1 cellular context compared by ENCODE assay signal in the genomic region with DNA sequence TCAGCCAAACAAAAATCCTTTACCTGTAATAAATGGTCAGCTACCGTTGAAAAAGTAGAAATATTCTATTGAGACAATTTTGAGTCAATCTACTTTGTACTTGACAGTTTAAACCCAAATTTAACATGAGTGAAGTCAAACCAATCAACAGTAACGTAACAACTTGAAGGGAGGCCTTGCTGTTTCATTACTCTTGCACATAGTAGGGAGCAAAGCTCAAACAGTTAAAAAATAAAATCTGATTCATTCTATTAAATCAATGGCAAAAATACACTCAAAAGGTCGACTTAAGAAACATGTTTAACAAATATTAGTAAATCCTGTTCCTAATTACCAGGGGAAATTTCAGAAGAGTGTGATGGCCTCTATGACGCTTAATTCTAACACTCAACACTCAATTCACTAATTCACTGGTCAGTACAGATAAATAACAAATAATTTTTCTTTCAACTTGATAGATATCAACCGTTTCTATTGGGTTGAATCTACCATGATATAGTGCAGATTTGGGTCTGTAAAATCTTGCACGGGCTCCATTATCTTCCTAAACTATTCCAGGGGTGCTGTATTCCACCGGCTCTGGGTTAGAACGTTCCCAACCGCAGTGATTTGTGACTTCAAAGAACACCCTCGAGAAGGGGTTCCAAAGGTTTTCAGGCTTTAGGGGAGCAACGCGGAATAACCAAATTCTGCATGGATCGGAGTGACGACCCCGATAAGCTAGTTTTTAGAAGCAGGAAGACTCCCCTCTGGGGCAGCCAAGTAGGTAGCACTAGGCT.
TF ChIP-seq lines count a peak whose summit lies in the region.

No MANE protein-coding gene starts in this region.

TF ChIP-seq in H1, 55 proteins besides CTCF, POLR2A, EP300 and RAD21 (continued from another document):
- TF ChIP-seq, protein P1, sequence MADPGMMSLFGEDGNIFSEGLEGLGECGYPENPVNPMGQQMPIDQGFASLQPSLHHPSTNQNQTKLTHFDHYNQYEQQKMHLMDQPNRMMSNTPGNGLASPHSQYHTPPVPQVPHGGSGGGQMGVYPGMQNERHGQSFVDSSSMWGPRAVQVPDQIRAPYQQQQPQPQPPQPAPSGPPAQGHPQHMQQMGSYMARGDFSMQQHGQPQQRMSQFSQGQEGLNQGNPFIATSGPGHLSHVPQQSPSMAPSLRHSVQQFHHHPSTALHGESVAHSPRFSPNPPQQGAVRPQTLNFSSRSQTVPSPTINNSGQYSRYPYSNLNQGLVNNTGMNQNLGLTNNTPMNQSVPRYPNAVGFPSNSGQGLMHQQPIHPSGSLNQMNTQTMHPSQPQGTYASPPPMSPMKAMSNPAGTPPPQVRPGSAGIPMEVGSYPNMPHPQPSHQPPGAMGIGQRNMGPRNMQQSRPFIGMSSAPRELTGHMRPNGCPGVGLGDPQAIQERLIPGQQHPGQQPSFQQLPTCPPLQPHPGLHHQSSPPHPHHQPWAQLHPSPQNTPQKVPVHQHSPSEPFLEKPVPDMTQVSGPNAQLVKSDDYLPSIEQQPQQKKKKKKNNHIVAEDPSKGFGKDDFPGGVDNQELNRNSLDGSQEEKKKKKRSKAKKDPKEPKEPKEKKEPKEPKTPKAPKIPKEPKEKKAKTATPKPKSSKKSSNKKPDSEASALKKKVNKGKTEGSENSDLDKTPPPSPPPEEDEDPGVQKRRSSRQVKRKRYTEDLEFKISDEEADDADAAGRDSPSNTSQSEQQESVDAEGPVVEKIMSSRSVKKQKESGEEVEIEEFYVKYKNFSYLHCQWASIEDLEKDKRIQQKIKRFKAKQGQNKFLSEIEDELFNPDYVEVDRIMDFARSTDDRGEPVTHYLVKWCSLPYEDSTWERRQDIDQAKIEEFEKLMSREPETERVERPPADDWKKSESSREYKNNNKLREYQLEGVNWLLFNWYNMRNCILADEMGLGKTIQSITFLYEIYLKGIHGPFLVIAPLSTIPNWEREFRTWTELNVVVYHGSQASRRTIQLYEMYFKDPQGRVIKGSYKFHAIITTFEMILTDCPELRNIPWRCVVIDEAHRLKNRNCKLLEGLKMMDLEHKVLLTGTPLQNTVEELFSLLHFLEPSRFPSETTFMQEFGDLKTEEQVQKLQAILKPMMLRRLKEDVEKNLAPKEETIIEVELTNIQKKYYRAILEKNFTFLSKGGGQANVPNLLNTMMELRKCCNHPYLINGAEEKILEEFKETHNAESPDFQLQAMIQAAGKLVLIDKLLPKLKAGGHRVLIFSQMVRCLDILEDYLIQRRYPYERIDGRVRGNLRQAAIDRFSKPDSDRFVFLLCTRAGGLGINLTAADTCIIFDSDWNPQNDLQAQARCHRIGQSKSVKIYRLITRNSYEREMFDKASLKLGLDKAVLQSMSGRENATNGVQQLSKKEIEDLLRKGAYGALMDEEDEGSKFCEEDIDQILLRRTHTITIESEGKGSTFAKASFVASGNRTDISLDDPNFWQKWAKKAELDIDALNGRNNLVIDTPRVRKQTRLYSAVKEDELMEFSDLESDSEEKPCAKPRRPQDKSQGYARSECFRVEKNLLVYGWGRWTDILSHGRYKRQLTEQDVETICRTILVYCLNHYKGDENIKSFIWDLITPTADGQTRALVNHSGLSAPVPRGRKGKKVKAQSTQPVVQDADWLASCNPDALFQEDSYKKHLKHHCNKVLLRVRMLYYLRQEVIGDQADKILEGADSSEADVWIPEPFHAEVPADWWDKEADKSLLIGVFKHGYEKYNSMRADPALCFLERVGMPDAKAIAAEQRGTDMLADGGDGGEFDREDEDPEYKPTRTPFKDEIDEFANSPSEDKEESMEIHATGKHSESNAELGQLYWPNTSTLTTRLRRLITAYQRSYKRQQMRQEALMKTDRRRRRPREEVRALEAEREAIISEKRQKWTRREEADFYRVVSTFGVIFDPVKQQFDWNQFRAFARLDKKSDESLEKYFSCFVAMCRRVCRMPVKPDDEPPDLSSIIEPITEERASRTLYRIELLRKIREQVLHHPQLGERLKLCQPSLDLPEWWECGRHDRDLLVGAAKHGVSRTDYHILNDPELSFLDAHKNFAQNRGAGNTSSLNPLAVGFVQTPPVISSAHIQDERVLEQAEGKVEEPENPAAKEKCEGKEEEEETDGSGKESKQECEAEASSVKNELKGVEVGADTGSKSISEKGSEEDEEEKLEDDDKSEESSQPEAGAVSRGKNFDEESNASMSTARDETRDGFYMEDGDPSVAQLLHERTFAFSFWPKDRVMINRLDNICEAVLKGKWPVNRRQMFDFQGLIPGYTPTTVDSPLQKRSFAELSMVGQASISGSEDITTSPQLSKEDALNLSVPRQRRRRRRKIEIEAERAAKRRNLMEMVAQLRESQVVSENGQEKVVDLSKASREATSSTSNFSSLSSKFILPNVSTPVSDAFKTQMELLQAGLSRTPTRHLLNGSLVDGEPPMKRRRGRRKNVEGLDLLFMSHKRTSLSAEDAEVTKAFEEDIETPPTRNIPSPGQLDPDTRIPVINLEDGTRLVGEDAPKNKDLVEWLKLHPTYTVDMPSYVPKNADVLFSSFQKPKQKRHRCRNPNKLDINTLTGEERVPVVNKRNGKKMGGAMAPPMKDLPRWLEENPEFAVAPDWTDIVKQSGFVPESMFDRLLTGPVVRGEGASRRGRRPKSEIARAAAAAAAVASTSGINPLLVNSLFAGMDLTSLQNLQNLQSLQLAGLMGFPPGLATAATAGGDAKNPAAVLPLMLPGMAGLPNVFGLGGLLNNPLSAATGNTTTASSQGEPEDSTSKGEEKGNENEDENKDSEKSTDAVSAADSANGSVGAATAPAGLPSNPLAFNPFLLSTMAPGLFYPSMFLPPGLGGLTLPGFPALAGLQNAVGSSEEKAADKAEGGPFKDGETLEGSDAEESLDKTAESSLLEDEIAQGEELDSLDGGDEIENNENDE (IDR thresholded peaks at IDR 0.05; ENCODE audit: insufficient replicate concordance, low read length): no peak
